Comparison of ENCODE assay signal across 1 cellular context in the genomic region with DNA sequence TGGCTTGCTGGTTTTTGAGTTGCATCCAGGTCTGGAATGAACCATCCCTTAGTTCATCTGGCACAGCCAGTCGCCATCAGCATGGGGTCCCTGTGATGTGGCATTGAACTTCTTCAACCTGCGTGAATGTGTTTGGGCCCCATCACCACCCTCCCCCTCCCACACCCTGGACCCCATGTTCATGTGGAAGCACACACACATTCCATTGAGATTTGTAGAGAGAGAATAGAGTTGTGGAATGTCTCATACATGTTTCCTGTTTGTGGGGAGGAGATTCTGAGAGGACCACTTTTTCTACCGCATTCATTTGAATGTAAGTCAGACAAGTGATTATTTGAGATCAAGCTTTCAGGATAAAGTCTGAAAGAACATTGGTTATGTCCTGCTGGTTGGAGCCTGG.
TF ChIP-seq lines count a peak whose summit lies in the region.

No MANE protein-coding gene starts in this region.

TF ChIP-seq in GM23338, 12 proteins besides CTCF, POLR2A, EP300 and RAD21 (continued from another document):
- TF ChIP-seq ZNF462 (CRISPR knock-in tag; IDR thresholded peaks at IDR 0.05), result no peak
